11 cellular contexts compared by ENCODE assay signal in the genomic region with DNA sequence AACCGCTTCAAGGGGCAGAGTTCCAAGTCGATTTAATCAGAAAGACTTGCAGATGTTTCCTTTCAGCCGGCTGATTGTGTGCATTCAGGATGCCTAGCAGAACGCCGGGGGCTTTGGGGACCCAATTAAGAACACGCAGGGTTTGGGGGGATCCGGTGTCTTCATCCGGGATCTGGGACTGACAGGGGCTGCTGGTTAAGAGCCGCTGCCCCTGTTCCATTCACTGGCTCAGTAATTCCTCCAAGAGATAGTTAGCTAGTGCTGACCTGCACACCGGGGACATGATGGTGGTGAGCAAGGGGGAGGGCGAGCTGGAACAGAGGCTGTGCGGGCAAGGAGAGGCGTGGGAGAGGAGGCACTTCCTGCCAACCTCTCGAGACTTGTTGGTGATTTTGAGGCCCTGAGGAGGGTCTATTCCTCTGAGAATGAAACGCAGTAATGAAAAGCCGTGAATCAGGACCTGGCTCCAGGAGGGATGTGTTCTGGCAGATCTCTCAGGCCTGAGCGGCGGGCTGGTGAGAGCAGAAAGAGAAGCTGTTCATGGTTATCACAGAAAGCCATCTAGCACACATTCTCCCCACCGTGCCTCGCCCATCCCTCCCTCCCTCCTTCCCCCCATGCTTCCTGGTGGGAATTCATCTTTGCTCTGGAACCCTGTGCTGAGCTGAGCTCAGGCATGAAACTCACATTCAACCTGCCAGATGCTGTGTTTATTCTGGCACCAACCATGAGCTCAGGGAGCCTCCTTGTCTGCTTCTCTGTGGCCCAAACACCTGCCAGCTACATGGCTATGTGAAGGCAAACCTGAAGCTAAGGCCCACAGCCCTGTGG.
DNase-seq lines count a peak whose midpoint lies in the region; ATAC-seq and TF ChIP-seq lines count a peak whose summit lies in the region.
"Had no signal": no experiment of that assay in that cellular context is flagged by ENCODE, and none has a peak within 500 bp of the region (broad histone marks: within the 10 kb centered on the region; RNA-seq: fewer than 3 reads in every experiment).

No MANE protein-coding gene starts in this region.

- peak; percentile 6 for DNase-seq in NCI-H1105 treated with DMSO at 0.1 percent for 48 hours (lab: John Stamatoyannopoulos, UW)
- DNase-seq in NCI-H1105 (lab: John Stamatoyannopoulos, UW), result no peak
- DNase-seq in NCI-H1694 treated with DMSO at 0.1 percent for 48 hours (lab: John Stamatoyannopoulos, UW), result peak; percentile 71
- no peak for DNase-seq in chondrocyte (ENCODE audit: low spot score)
- DNase-seq in osteoblast (ENCODE audit: insufficient read length, low spot score, missing footprints), result peak; percentile 51
- DNase-seq in HT-29 (ENCODE audit: low spot score), result no peak
- no peak for DNase-seq in naive thymus-derived CD8-positive, alpha-beta T cell
- DNase-seq: HFFc6, NCI-H1417 treated with DMSO at 0.1 percent for 48 hours had no signal

- peaks cover 13% of the 10 kb centered on the region for H3K27me3 ChIP-seq in osteoblast (ENCODE audit: insufficient read depth, low read length)

- no peak overlapping the region for H3K4me3 Mint-ChIP-seq in chondrocyte (ENCODE audit: unreplicated experiment)
- peak overlapping the region in 1 of 10 donors; percentile 18 for H3K4me3 Mint-ChIP-seq in naive thymus-derived CD8-positive, alpha-beta T cell
- H3K4me3 Mint-ChIP-seq: HFFc6 had no signal

- peaks cover 34% of the 10 kb centered on the region for H3K4me1 Mint-ChIP-seq in chondrocyte (ENCODE audit: low read depth)
- peaks cover 2 to 10% (median 6%) of the 10 kb centered on the region in 4 donors for H3K4me1 Mint-ChIP-seq in naive thymus-derived CD8-positive, alpha-beta T cell

- H4K20me1 ChIP-seq in osteoblast (ENCODE audit: insufficient read depth, low read length), result no peaks in the 10 kb centered on the region

- no peaks in the 10 kb centered on the region for H3K36me3 Mint-ChIP-seq in chondrocyte (ENCODE audit: low read depth)
- H3K36me3 Mint-ChIP-seq in naive thymus-derived CD8-positive, alpha-beta T cell, result no peaks in the 10 kb centered on the region

- no peak overlapping the region for H3K4me2 ChIP-seq in osteoblast (ENCODE audit: insufficient read depth, low read length)

- no peak overlapping the region for H2AFZ ChIP-seq in osteoblast (ENCODE audit: low read length)

- no peaks in the 10 kb centered on the region for H3K79me2 ChIP-seq in osteoblast (ENCODE audit: insufficient read depth, low read length)

- no peak for ATAC-seq in GM18517 (IDR thresholded peaks at IDR 0.05; ENCODE audit: unreplicated experiment)
- ATAC-seq in naive thymus-derived CD8-positive, alpha-beta T cell, result no peak

- no peak overlapping the region for H3K27ac ChIP-seq in osteoblast (ENCODE audit: low read depth, low read length)
- H3K27ac ChIP-seq: 22Rv1 had no signal

- H3K36me3 ChIP-seq in osteoblast (ENCODE audit: insufficient read depth, low read length), result no peaks in the 10 kb centered on the region

- H3K27me3 Mint-ChIP-seq in chondrocyte (ENCODE audit: low read depth), result no peaks in the 10 kb centered on the region
- H3K27me3 Mint-ChIP-seq in naive thymus-derived CD8-positive, alpha-beta T cell, result peaks cover 9 to 50% (median 25%) of the 10 kb centered on the region in 5 donors

- TF ChIP-seq CTCF in chondrocyte (IDR thresholded peaks at IDR 0.05) (no peak), osteoblast (IDR thresholded peaks at IDR 0.05; ENCODE audit: extremely low read depth, low read depth, low read length) (no peak)

- H3K4me1 ChIP-seq in osteoblast (ENCODE audit: insufficient read depth, low read length), result peaks cover 11% of the 10 kb centered on the region

- no peak overlapping the region for H3K4me3 ChIP-seq in osteoblast (ENCODE audit: insufficient read depth, low read length)

- peak overlapping the region; percentile 51 for H3K27ac Mint-ChIP-seq in chondrocyte (ENCODE audit: unreplicated experiment)
- H3K27ac Mint-ChIP-seq in naive thymus-derived CD8-positive, alpha-beta T cell, result peak overlapping the region in 1 of 10 donors; percentile 53
- H3K27ac Mint-ChIP-seq: HFFc6 had no signal

- H3K9me3 Mint-ChIP-seq in chondrocyte (ENCODE audit: low read depth), result no peaks in the 10 kb centered on the region
- H3K9me3 Mint-ChIP-seq in naive thymus-derived CD8-positive, alpha-beta T cell, result peaks cover 0 to 2% (median 0%) of the 10 kb centered on the region in 9 donors

- POLR2A ChIA-PET in naive thymus-derived CD8-positive, alpha-beta T cell (lab: Charles Lee), result no interaction called here

- H3K9me3 ChIP-seq in osteoblast (ENCODE audit: low read depth, low read length), result no peaks in the 10 kb centered on the region

Comparison
In these comparisons a context has a peak if more than half of its experiments do, and no peak if none do; other contexts are left out.
1. DNase-seq: peak in NCI-H1105 treated with DMSO at 0.1 percent for 48 hours (single experiment), NCI-H1694 treated with DMSO at 0.1 percent for 48 hours (single experiment) and osteoblast (single experiment); none in NCI-H1105 (single experiment), chondrocyte (single experiment), HT-29 (single experiment) and naive thymus-derived CD8-positive, alpha-beta T cell (0 of 10).